1 cellular context compared by ENCODE assay signal in genomic region chr14:94581127-94581999, GRCh38.
TF ChIP-seq lines count a peak whose summit lies in the region.

Gene SERPINA5 (plus strand): TSS chr14:94581426. CDS start chr14:94587363, 5,937 bp downstream.

TF ChIP-seq in HepG2, 621 proteins besides CTCF, POLR2A, EP300 and RAD21 (continued from another document and continues in another):
- no peak for TF ChIP-seq CSRNP2 (CRISPR knock-in tag; conservative IDR thresholded peaks at IDR 0.05; ENCODE audit: low read depth)
- no peak for TF ChIP-seq ZSCAN12 (CRISPR knock-in tag; IDR thresholded peaks at IDR 0.05)
- no peak for TF ChIP-seq SALL2 (CRISPR knock-in tag; IDR thresholded peaks at IDR 0.05)
- peak; percentile 44; the same call in 1 of the 2 replicates for TF ChIP-seq ZNF383 (CRISPR knock-in tag; IDR thresholded peaks at IDR 0.05; ENCODE audit: borderline replicate concordance)
- no peak for TF ChIP-seq ZSCAN31 (CRISPR knock-in tag; IDR thresholded peaks at IDR 0.05; ENCODE audit: low read depth)
- TF ChIP-seq ZNF792 (CRISPR knock-in tag; IDR thresholded peaks at IDR 0.05): 0 out of 2 replicates have a peak, but pooled peaks have one; percentile 39
- TF ChIP-seq MBD4 (IDR thresholded peaks at IDR 0.05; ENCODE audit: borderline replicate concordance, low read length): no peak
- TF ChIP-seq, protein P1, sequence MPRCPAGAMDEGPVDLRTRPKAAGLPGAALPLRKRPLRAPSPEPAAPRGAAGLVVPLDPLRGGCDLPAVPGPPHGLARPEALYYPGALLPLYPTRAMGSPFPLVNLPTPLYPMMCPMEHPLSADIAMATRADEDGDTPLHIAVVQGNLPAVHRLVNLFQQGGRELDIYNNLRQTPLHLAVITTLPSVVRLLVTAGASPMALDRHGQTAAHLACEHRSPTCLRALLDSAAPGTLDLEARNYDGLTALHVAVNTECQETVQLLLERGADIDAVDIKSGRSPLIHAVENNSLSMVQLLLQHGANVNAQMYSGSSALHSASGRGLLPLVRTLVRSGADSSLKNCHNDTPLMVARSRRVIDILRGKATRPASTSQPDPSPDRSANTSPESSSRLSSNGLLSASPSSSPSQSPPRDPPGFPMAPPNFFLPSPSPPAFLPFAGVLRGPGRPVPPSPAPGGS (CRISPR knock-in tag; IDR thresholded peaks at IDR 0.05): peak; percentile 84
- TF ChIP-seq, protein P2, sequence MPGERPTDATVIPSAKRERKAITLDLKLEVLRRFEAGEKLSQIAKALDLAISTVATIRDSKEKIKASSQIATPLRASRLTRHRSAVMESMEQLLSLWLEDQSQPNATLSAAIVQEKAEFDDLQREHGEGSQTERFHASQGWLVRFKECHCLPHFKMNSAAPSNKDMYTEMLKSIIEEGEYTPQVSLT (CRISPR knock-in tag; IDR thresholded peaks at IDR 0.05; ENCODE audit: borderline replicate concordance, low read depth): no peak
- no peak for TF ChIP-seq ZNF749 (CRISPR knock-in tag; IDR thresholded peaks at IDR 0.05; ENCODE audit: borderline replicate concordance)
- 0 out of 2 replicates have a peak, but pooled peaks have one; percentile 41 for TF ChIP-seq MTERF4 (CRISPR knock-in tag; IDR thresholded peaks at IDR 0.05)
- TF ChIP-seq MAFG (CRISPR knock-in tag; IDR thresholded peaks at IDR 0.05): no peak
- TF ChIP-seq ZNF335 (CRISPR knock-in tag; IDR thresholded peaks at IDR 0.05): no peak
- TF ChIP-seq PITX1 (CRISPR knock-in tag; IDR thresholded peaks at IDR 0.05): 0 out of 2 replicates have a peak, but pooled peaks have one; percentile 63
- no peak for TF ChIP-seq ZNF484 (CRISPR knock-in tag; IDR thresholded peaks at IDR 0.05; ENCODE audit: borderline replicate concordance, low read depth)
- no peak for TF ChIP-seq PRDM4 (CRISPR knock-in tag; IDR thresholded peaks at IDR 0.05; ENCODE audit: borderline replicate concordance)
- TF ChIP-seq, protein P3, sequence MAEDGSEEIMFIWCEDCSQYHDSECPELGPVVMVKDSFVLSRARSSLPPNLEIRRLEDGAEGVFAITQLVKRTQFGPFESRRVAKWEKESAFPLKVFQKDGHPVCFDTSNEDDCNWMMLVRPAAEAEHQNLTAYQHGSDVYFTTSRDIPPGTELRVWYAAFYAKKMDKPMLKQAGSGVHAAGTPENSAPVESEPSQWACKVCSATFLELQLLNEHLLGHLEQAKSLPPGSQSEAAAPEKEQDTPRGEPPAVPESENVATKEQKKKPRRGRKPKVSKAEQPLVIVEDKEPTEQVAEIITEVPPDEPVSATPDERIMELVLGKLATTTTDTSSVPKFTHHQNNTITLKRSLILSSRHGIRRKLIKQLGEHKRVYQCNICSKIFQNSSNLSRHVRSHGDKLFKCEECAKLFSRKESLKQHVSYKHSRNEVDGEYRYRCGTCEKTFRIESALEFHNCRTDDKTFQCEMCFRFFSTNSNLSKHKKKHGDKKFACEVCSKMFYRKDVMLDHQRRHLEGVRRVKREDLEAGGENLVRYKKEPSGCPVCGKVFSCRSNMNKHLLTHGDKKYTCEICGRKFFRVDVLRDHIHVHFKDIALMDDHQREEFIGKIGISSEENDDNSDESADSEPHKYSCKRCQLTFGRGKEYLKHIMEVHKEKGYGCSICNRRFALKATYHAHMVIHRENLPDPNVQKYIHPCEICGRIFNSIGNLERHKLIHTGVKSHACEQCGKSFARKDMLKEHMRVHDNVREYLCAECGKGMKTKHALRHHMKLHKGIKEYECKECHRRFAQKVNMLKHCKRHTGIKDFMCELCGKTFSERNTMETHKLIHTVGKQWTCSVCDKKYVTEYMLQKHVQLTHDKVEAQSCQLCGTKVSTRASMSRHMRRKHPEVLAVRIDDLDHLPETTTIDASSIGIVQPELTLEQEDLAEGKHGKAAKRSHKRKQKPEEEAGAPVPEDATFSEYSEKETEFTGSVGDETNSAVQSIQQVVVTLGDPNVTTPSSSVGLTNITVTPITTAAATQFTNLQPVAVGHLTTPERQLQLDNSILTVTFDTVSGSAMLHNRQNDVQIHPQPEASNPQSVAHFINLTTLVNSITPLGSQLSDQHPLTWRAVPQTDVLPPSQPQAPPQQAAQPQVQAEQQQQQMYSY (CRISPR knock-in tag; IDR thresholded peaks at IDR 0.05): 0 out of 2 replicates have a peak, but pooled peaks have one; percentile 42
- no peak; the same call in 1 of the 2 replicates for TF ChIP-seq ZNF235 (CRISPR knock-in tag; IDR thresholded peaks at IDR 0.05; ENCODE audit: borderline replicate concordance)
- TF ChIP-seq, protein P4, sequence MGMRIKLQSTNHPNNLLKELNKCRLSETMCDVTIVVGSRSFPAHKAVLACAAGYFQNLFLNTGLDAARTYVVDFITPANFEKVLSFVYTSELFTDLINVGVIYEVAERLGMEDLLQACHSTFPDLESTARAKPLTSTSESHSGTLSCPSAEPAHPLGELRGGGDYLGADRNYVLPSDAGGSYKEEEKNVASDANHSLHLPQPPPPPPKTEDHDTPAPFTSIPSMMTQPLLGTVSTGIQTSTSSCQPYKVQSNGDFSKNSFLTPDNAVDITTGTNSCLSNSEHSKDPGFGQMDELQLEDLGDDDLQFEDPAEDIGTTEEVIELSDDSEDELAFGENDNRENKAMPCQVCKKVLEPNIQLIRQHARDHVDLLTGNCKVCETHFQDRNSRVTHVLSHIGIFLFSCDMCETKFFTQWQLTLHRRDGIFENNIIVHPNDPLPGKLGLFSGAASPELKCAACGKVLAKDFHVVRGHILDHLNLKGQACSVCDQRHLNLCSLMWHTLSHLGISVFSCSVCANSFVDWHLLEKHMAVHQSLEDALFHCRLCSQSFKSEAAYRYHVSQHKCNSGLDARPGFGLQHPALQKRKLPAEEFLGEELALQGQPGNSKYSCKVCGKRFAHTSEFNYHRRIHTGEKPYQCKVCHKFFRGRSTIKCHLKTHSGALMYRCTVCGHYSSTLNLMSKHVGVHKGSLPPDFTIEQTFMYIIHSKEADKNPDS (CRISPR knock-in tag; IDR thresholded peaks at IDR 0.05): no peak
- peak; percentile 49; the same call in 1 of the 2 replicates for TF ChIP-seq PPARG (CRISPR knock-in tag; conservative IDR thresholded peaks at IDR 0.05)
- 0 out of 2 replicates have a peak, but pooled peaks have one; percentile 55 for TF ChIP-seq KMT2A (CRISPR knock-in tag; IDR thresholded peaks at IDR 0.05)
- TF ChIP-seq HNF4G (IDR thresholded peaks at IDR 0.05; ENCODE audit: borderline replicate concordance, low read depth, low read length): peak; percentile 33; the same call in 1 of the 2 replicates
- no peak for TF ChIP-seq HNF4G (CRISPR knock-in tag; IDR thresholded peaks at IDR 0.05; ENCODE audit: borderline replicate concordance, low read depth)
- no peak for TF ChIP-seq ZNF567 (CRISPR knock-in tag; IDR thresholded peaks at IDR 0.05; ENCODE audit: borderline replicate concordance)
- TF ChIP-seq ISX (CRISPR knock-in tag; conservative IDR thresholded peaks at IDR 0.05): no peak
- no peak for TF ChIP-seq NFYC (CRISPR knock-in tag; IDR thresholded peaks at IDR 0.05)
- TF ChIP-seq, protein P5, sequence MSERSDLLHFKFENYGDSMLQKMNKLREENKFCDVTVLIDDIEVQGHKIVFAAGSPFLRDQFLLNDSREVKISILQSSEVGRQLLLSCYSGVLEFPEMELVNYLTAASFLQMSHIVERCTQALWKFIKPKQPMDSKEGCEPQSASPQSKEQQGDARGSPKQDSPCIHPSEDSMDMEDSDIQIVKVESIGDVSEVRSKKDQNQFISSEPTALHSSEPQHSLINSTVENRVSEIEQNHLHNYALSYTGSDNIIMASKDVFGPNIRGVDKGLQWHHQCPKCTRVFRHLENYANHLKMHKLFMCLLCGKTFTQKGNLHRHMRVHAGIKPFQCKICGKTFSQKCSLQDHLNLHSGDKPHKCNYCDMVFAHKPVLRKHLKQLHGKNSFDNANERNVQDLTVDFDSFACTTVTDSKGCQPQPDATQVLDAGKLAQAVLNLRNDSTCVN (CRISPR knock-in tag; IDR thresholded peaks at IDR 0.05; ENCODE audit: borderline replicate concordance): no peak
- no peak for TF ChIP-seq TERF1 (CRISPR knock-in tag; IDR thresholded peaks at IDR 0.05)
- TF ChIP-seq CBX1 (IDR thresholded peaks at IDR 0.05; ENCODE audit: low read depth): no peak
- no peak for TF ChIP-seq ZNF800 (CRISPR knock-in tag; IDR thresholded peaks at IDR 0.05)
- TF ChIP-seq ZNF558 (CRISPR knock-in tag; IDR thresholded peaks at IDR 0.05; ENCODE audit: borderline replicate concordance): no peak
- peak; percentile 75; the same call in 1 of the 2 replicates for TF ChIP-seq HNRNPL (IDR thresholded peaks at IDR 0.05; ENCODE audit: low read depth, low read length)
- TF ChIP-seq ZNF124 (CRISPR knock-in tag; IDR thresholded peaks at IDR 0.05): peak; percentile 71; the same call in 1 of the 2 replicates
- TF ChIP-seq MIER2 (CRISPR knock-in tag; IDR thresholded peaks at IDR 0.05): no peak
- TF ChIP-seq ZBTB37 (CRISPR knock-in tag; IDR thresholded peaks at IDR 0.05): no peak
- 0 out of 2 replicates have a peak, but pooled peaks have one; percentile 7 for TF ChIP-seq TP53 (CRISPR knock-in tag; conservative IDR thresholded peaks at IDR 0.05)
